ENCODE assay signal across 1 cellular context in the genomic region with DNA sequence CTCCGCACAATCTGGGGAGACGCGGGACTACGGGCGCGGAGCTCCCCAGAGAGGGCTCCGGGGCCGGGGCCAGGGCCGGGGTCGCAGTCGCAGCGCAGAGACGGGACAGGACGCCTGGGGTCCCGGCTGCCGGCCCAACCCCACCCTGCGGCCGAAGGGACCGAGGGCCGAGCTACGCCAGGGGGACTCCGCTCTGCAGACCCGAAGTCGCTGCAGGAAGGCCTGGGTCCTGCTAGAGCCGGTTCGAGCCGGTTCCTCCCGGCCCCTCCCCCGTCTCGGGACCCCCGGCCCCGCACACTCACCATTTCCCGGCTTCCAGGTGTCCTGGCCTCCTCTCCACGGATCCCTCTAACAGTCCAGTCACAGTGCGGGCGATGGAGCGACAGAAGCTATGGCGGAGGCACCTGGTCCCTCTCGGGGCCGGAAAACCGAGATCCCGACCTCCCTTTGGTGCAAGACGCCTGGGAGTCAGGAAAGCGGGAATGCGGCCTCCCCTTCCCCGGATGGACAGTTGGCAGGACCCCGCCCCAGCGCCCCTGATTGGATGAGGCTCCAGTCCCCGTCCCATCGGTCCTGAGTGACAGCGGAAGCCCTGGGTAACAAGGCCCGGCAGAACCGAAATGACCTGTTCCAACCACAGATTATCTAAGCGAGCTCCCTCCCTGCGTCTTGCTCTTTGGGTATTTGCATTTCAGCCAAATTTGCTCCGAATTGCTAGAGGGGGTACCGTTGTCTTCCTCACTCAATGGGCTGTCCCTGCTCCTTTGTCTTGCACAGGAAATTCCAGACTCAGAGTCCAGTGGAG.
TF ChIP-seq lines count a peak whose summit lies in the region.

A gene (minus strand): TSS at position 481 of the 805 bp plus-strand sequence. CDS start 176 bp downstream, at position 305.

TF ChIP-seq in HepG2, 621 proteins besides CTCF, POLR2A, EP300 and RAD21 (continued from another document and continues in another):
- TF ChIP-seq PPARG (CRISPR knock-in tag; conservative IDR thresholded peaks at IDR 0.05) (no peak), NFKBIZ (CRISPR knock-in tag; IDR thresholded peaks at IDR 0.05) (no peak), ZNF557 (CRISPR knock-in tag; IDR thresholded peaks at IDR 0.05) (peak; percentile 58; the same call in 1 of the 2 replicates), KAT2B (IDR thresholded peaks at IDR 0.05; ENCODE audit: borderline replicate concordance, low read depth, low read length) (no peak), ZIK1 (CRISPR knock-in tag; IDR thresholded peaks at IDR 0.05; ENCODE audit: borderline replicate concordance, low read depth) (no peak), ZFP41 (CRISPR knock-in tag; IDR thresholded peaks at IDR 0.05; ENCODE audit: borderline replicate concordance) (no peak), FOXO1 (CRISPR knock-in tag; IDR thresholded peaks at IDR 0.05) (no peak), CHCHD3 (CRISPR knock-in tag; IDR thresholded peaks at IDR 0.05) (peak; percentile 76; the same call in 1 of the 2 replicates), SKI (IDR thresholded peaks at IDR 0.05; ENCODE audit: partially characterized antibody) (no peak), ZNF558 (CRISPR knock-in tag; IDR thresholded peaks at IDR 0.05; ENCODE audit: borderline replicate concordance) (no peak; the same call in 1 of the 2 replicates), ATM (IDR thresholded peaks at IDR 0.05; ENCODE audit: borderline replicate concordance) (no peak), ZBTB3 (CRISPR knock-in tag; IDR thresholded peaks at IDR 0.05; ENCODE audit: borderline replicate concordance, low read depth) (peak; percentile 62; the same call in 1 of the 2 replicates), ZSCAN31 (CRISPR knock-in tag; IDR thresholded peaks at IDR 0.05; ENCODE audit: low read depth) (peak; percentile 43; the same call in 1 of the 2 replicates), HOXA5 (CRISPR knock-in tag; IDR thresholded peaks at IDR 0.05) (peak; percentile 40; the same call in 1 of the 2 replicates), ZNF570 (CRISPR knock-in tag; IDR thresholded peaks at IDR 0.05; ENCODE audit: borderline replicate concordance) (no peak), ZNF577 (CRISPR knock-in tag; IDR thresholded peaks at IDR 0.05; ENCODE audit: borderline replicate concordance, low read depth) (no peak), ZNF776 (CRISPR knock-in tag; IDR thresholded peaks at IDR 0.05) (peak; percentile 63; the same call in 1 of the 2 replicates), MBNL3 (CRISPR knock-in tag; conservative IDR thresholded peaks at IDR 0.05) (no peak), CBFB (CRISPR knock-in tag; IDR thresholded peaks at IDR 0.05) (no peak), ZNF564 (CRISPR knock-in tag; IDR thresholded peaks at IDR 0.05) (0 out of 2 replicates have a peak, but pooled peaks have one; percentile 61), WIZ (CRISPR knock-in tag; IDR thresholded peaks at IDR 0.05) (no peak), NR3C1 (CRISPR knock-in tag; IDR thresholded peaks at IDR 0.05) (no peak), RBFOX2 (IDR thresholded peaks at IDR 0.05; ENCODE audit: low read depth, low read length) (peak; percentile 63), ZNF510 (CRISPR knock-in tag; IDR thresholded peaks at IDR 0.05; ENCODE audit: low read depth) (no peak), PHF8 (CRISPR knock-in tag; IDR thresholded peaks at IDR 0.05) (peak; percentile 91), SYNCRIP (IDR thresholded peaks at IDR 0.05; ENCODE audit: insufficient read depth, low read depth, low read length) (no peak), ZNF839 (CRISPR knock-in tag; IDR thresholded peaks at IDR 0.05; ENCODE audit: borderline replicate concordance) (no peak), ZNF446 (CRISPR knock-in tag; IDR thresholded peaks at IDR 0.05) (peak; percentile 73), CHD4 (IDR thresholded peaks at IDR 0.05; ENCODE audit: borderline replicate concordance, low read length) (no peak), ZNF143 (CRISPR knock-in tag; IDR thresholded peaks at IDR 0.05) (peak; percentile 58), FOXA3 (CRISPR knock-in tag; IDR thresholded peaks at IDR 0.05) (no peak), ZNF777 (CRISPR knock-in tag; IDR thresholded peaks at IDR 0.05) (no peak), SRY (CRISPR knock-in tag; IDR thresholded peaks at IDR 0.05) (0 out of 2 replicates have a peak, but pooled peaks have one; percentile 84), RFX3 (CRISPR knock-in tag; IDR thresholded peaks at IDR 0.05) (no peak), ZSCAN12 (CRISPR knock-in tag; IDR thresholded peaks at IDR 0.05) (no peak), SMAD3 (CRISPR knock-in tag; IDR thresholded peaks at IDR 0.05) (no peak), ZNF44 (CRISPR knock-in tag; IDR thresholded peaks at IDR 0.05) (no peak), ONECUT2 (CRISPR knock-in tag; IDR thresholded peaks at IDR 0.05) (no peak), SP2 (CRISPR knock-in tag; IDR thresholded peaks at IDR 0.05) (peak; percentile 81), CEBPB (IDR thresholded peaks at IDR 0.05; ENCODE audit: borderline replicate concordance, low read depth, low read length) (no peak), ZNF720 (CRISPR knock-in tag; IDR thresholded peaks at IDR 0.05) (no peak), SMYD3 (CRISPR knock-in tag; IDR thresholded peaks at IDR 0.05) (no peak), SRSF4 (IDR thresholded peaks at IDR 0.05; ENCODE audit: low read depth, low read length, poor library complexity, severe bottlenecking) (no peak), ZFP36 (IDR thresholded peaks at IDR 0.05; ENCODE audit: borderline replicate concordance, low read depth, low read length, partially characterized antibody) (no peak), HMG20B (CRISPR knock-in tag; conservative IDR thresholded peaks at IDR 0.05) (no peak), MATR3 (CRISPR knock-in tag; IDR thresholded peaks at IDR 0.05) (no peak), SUZ12 (IDR thresholded peaks at IDR 0.05; ENCODE audit: low read depth, low read length) (no peak)
- TF ChIP-seq, protein P1, sequence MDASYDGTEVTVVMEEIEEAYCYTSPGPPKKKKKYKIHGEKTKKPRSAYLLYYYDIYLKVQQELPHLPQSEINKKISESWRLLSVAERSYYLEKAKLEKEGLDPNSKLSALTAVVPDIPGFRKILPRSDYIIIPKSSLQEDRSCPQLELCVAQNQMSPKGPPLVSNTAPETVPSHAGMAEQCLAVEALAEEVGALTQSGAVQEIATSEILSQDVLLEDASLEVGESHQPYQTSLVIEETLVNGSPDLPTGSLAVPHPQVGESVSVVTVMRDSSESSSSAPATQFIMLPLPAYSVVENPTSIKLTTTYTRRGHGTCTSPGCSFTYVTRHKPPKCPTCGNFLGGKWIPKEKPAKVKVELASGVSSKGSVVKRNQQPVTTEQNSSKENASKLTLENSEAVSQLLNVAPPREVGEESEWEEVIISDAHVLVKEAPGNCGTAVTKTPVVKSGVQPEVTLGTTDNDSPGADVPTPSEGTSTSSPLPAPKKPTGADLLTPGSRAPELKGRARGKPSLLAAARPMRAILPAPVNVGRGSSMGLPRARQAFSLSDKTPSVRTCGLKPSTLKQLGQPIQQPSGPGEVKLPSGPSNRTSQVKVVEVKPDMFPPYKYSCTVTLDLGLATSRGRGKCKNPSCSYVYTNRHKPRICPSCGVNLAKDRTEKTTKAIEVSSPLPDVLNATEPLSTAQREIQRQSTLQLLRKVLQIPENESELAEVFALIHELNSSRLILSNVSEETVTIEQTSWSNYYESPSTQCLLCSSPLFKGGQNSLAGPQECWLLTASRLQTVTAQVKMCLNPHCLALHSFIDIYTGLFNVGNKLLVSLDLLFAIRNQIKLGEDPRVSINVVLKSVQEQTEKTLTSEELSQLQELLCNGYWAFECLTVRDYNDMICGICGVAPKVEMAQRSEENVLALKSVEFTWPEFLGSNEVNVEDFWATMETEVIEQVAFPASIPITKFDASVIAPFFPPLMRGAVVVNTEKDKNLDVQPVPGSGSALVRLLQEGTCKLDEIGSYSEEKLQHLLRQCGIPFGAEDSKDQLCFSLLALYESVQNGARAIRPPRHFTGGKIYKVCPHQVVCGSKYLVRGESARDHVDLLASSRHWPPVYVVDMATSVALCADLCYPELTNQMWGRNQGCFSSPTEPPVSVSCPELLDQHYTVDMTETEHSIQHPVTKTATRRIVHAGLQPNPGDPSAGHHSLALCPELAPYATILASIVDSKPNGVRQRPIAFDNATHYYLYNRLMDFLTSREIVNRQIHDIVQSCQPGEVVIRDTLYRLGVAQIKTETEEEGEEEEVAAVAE (CRISPR knock-in tag; IDR thresholded peaks at IDR 0.05; ENCODE audit: borderline replicate concordance) = no peak
- TF ChIP-seq, protein P2, sequence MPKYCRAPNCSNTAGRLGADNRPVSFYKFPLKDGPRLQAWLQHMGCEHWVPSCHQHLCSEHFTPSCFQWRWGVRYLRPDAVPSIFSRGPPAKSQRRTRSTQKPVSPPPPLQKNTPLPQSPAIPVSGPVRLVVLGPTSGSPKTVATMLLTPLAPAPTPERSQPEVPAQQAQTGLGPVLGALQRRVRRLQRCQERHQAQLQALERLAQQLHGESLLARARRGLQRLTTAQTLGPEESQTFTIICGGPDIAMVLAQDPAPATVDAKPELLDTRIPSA (CRISPR knock-in tag; IDR thresholded peaks at IDR 0.05; ENCODE audit: borderline replicate concordance) = no peak
- TF ChIP-seq, protein P3, sequence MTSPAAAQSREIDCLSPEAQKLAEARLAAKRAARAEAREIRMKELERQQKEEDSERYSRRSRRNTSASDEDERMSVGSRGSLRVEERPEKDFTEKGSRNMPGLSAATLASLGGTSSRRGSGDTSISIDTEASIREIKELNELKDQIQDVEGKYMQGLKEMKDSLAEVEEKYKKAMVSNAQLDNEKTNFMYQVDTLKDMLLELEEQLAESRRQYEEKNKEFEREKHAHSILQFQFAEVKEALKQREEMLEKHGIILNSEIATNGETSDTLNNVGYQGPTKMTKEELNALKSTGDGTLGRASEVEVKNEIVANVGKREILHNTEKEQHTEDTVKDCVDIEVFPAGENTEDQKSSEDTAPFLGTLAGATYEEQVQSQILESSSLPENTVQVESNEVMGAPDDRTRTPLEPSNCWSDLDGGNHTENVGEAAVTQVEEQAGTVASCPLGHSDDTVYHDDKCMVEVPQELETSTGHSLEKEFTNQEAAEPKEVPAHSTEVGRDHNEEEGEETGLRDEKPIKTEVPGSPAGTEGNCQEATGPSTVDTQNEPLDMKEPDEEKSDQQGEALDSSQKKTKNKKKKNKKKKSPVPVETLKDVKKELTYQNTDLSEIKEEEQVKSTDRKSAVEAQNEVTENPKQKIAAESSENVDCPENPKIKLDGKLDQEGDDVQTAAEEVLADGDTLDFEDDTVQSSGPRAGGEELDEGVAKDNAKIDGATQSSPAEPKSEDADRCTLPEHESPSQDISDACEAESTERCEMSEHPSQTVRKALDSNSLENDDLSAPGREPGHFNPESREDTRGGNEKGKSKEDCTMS (CRISPR knock-in tag; conservative IDR thresholded peaks at IDR 0.05) = no peak
- TF ChIP-seq, protein P4, sequence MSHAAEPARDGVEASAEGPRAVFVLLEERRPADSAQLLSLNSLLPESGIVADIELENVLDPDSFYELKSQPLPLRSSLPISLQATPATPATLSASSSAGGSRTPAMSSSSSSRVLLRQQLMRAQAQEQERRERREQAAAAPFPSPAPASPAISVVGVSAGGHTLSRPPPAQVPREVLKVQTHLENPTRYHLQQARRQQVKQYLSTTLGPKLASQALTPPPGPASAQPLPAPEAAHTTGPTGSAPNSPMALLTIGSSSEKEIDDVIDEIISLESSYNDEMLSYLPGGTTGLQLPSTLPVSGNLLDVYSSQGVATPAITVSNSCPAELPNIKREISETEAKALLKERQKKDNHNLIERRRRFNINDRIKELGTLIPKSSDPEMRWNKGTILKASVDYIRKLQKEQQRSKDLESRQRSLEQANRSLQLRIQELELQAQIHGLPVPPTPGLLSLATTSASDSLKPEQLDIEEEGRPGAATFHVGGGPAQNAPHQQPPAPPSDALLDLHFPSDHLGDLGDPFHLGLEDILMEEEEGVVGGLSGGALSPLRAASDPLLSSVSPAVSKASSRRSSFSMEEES (CRISPR knock-in tag; IDR thresholded peaks at IDR 0.05) = no peak
- TF ChIP-seq, protein P5, sequence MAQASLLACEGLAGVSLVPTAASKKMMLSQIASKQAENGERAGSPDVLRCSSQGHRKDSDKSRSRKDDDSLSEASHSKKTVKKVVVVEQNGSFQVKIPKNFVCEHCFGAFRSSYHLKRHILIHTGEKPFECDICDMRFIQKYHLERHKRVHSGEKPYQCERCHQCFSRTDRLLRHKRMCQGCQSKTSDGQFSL (CRISPR knock-in tag; IDR thresholded peaks at IDR 0.05) = no peak
- TF ChIP-seq, protein P6, sequence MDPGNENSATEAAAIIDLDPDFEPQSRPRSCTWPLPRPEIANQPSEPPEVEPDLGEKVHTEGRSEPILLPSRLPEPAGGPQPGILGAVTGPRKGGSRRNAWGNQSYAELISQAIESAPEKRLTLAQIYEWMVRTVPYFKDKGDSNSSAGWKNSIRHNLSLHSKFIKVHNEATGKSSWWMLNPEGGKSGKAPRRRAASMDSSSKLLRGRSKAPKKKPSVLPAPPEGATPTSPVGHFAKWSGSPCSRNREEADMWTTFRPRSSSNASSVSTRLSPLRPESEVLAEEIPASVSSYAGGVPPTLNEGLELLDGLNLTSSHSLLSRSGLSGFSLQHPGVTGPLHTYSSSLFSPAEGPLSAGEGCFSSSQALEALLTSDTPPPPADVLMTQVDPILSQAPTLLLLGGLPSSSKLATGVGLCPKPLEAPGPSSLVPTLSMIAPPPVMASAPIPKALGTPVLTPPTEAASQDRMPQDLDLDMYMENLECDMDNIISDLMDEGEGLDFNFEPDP (CRISPR knock-in tag; conservative IDR thresholded peaks at IDR 0.05) = no peak
- TF ChIP-seq, protein P7, sequence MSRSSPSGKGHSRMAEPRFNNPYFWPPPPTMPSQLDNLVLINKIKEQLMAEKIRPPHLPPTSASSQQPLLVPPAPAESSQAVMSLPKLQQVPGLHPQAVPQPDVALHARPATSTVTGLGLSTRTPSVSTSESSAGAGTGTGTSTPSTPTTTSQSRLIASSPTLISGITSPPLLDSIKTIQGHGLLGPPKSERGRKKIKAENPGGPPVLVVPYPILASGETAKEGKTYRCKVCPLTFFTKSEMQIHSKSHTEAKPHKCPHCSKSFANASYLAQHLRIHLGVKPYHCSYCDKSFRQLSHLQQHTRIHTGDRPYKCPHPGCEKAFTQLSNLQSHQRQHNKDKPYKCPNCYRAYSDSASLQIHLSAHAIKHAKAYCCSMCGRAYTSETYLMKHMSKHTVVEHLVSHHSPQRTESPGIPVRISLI (CRISPR knock-in tag; IDR thresholded peaks at IDR 0.05; ENCODE audit: borderline replicate concordance) = no peak
